9 cellular contexts compared by ENCODE assay signal in the genomic region with DNA sequence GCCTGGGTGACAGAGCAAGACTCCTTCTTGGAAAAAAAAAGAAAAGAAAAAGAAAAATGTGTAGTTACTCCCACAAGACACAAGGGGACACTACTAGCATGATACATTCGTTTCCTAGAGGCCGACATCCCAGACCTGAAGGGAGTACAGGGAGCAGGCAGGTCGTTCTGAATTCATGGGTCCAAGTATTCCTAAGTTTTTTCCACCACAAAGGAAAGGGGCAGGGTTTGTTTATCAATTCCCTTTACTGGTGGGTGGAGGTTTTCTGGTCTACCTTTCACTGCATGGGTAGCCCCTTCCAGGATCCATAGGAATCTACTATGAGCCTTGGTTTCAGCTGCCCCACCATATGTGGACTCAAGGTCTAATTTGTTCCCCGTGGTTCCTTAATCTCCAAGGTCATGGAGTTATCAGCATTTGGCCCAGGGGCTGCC. TPM values are rescaled to one million over a fixed set of nuclear protein-coding genes. Genes with fewer than 3 reads are reported as not detected.
A peak's percentile ranks its signal among the peaks of the same experiment; 100 is the strongest.
DNase-seq lines count a peak whose midpoint lies in the region; ATAC-seq and TF ChIP-seq lines count a peak whose summit lies in the region.
"Had no signal": no experiment of that assay in that cellular context is flagged by ENCODE, and none has a peak within 500 bp of the region (broad histone marks: within the 10 kb centered on the region; RNA-seq: fewer than 3 reads in every experiment).

No MANE protein-coding gene starts in this region.

- DNase-seq in activated naive CD4-positive, alpha-beta T cell treated with anti-CD3 and anti-CD28 coated beads, Interleukin-2, amount 50 U/mL, for 72 hours (ENCODE audit: low spot score in 2 of 2): no peak
- no peak for DNase-seq in activated naive CD4-positive, alpha-beta T cell treated with Interleukin-2 at 50 U/mL for 16 hours
- DNase-seq in MV-4-11 (lab: John Stamatoyannopoulos, UW) (peak; percentile 72), RKO (ENCODE audit: low spot score) (peak; percentile 90), dermis blood vessel endothelial cell (peak; percentile 90), lower lobe of right lung (no peak), transverse colon (peak; percentile 54), OCI-M2 (lab: John Stamatoyannopoulos, UW; ENCODE audit: unreplicated experiment) (no peak)

- in situ Hi-C loops in transverse colon (cut with MboI; ENCODE audit: low pct_ligation_motif_present in 1 of 4, low pct_unique_long_range_greater_than_20kb in 1 of 4, low sequenced_read_pairs in 3 of 4): loop anchor here in 3 of 4 donors (5.0 to 10.0 kb wide), 3 partner anchors 48 to 148 kb away; no protein-coding TSS in a partner anchor

- H3K9me3 Mint-ChIP-seq in activated naive CD4-positive, alpha-beta T cell treated with anti-CD3 and anti-CD28 coated beads, Interleukin-2, amount 50 U/mL, for 72 hours: no peaks in the 10 kb centered on the region

- H3K4me3 ChIP-seq in lower lobe of right lung: no peak overlapping the region
- H3K4me3 ChIP-seq in transverse colon: no peak overlapping the region

- TF ChIP-seq POLR2A in transverse colon (IDR thresholded peaks at IDR 0.05): no peak

- peak; percentile 73 to 80 for ATAC-seq in activated naive CD4-positive, alpha-beta T cell treated with anti-CD3 and anti-CD28 coated beads, Interleukin-2, amount 50 U/mL, for 72 hours
- peak; percentile 75 to 81 for ATAC-seq in lower lobe of right lung

- H3K36me3 ChIP-seq in lower lobe of right lung (no peaks in the 10 kb centered on the region), transverse colon (no peaks in the 10 kb centered on the region)

- no peak for TF ChIP-seq EP300 in transverse colon (IDR thresholded peaks at IDR 0.05; ENCODE audit: low read depth)

- intact Hi-C loops in lower lobe of right lung (cut with DNase I): no loop called here
- intact Hi-C loops in transverse colon (cut with DNase I; ENCODE audit: low total_unique reads): loop anchor here (5.0 kb wide), 1 partner anchor 146 kb away; no protein-coding TSS in a partner anchor

- H3K27ac Mint-ChIP-seq in activated naive CD4-positive, alpha-beta T cell treated with anti-CD3 and anti-CD28 coated beads, Interleukin-2, amount 50 U/mL, for 72 hours: no peak overlapping the region

- no peaks in the 10 kb centered on the region for H3K36me3 Mint-ChIP-seq in activated naive CD4-positive, alpha-beta T cell treated with anti-CD3 and anti-CD28 coated beads, Interleukin-2, amount 50 U/mL, for 72 hours

- no peaks in the 10 kb centered on the region for H3K27me3 ChIP-seq in lower lobe of right lung (ENCODE audit: low read depth)
- H3K27me3 ChIP-seq in transverse colon: no peaks in the 10 kb centered on the region

- H3K9me3 ChIP-seq in lower lobe of right lung (no peaks in the 10 kb centered on the region), transverse colon (no peaks in the 10 kb centered on the region)

- WGBS in transverse colon (ENCODE audit: low coverage in 1 of 2), 2 donors: 0 to 2% methylated on average over 1 to 4 of the region's 4 CpGs

- no peak overlapping the region for H3K27ac ChIP-seq in lower lobe of right lung
- peak overlapping the region; percentile 11 to 71 (median 50) for H3K27ac ChIP-seq in transverse colon

- TF ChIP-seq CTCF in lower lobe of right lung (IDR thresholded peaks at IDR 0.05) (peak; percentile 73), transverse colon (IDR thresholded peaks at IDR 0.05) (peak; percentile 78 to 95 (median 84))

- H3K4me1 ChIP-seq in lower lobe of right lung: peaks cover 13% of the 10 kb centered on the region
- peaks cover 0 to 21% (median 12%) of the 10 kb centered on the region in 4 donors for H3K4me1 ChIP-seq in transverse colon

RNA-seq across cellular contexts. Expression of gene TIGD3, which starts 11.8 kb away (rescaled TPM):
- 1 to 10 TPM in 1 of 2 donors, under 1 TPM in 1; 0.76 to 4.0 TPM for total RNA-seq in activated naive CD4-positive, alpha-beta T cell treated with anti-CD3 and anti-CD28 coated beads, Interleukin-2, amount 50 U/mL, for 72 hours
- total RNA-seq in dermis blood vessel endothelial cell: 0.17 and 0.23 TPM in 2 replicates
- 0.18 TPM for total RNA-seq in lower lobe of right lung
- 1 to 10 TPM in 1 of 4 donors, under 1 TPM in 2, not detected in 1; 0.48 to 3.0 (median 0.75) TPM for total RNA-seq in transverse colon
- total RNA-seq: subcutaneous adipose tissue had no signal

RNA-seq across cellular contexts. Expression of gene SLC25A45, which starts 16.1 kb away (rescaled TPM):
- total RNA-seq in activated naive CD4-positive, alpha-beta T cell treated with anti-CD3 and anti-CD28 coated beads, Interleukin-2, amount 50 U/mL, for 72 hours: 10 to 100 TPM in 1 of 2 donors, 1 to 10 TPM in 1; 9.7 to 18.5 TPM
- total RNA-seq in dermis blood vessel endothelial cell (1.0 and 3.3 TPM in 2 replicates), lower lobe of right lung (13.0 TPM), transverse colon (1 to 10 TPM; 2.2 to 5.6 (median 5.2) TPM)

RNA-seq across cellular contexts. Expression of gene FRMD8, which starts 20.1 kb away (rescaled TPM):
- total RNA-seq in activated naive CD4-positive, alpha-beta T cell treated with anti-CD3 and anti-CD28 coated beads, Interleukin-2, amount 50 U/mL, for 72 hours: 10 to 100 TPM; 39.7 to 53.4 TPM
- total RNA-seq in dermis blood vessel endothelial cell (152 and 238 TPM in 2 replicates), lower lobe of right lung (22.6 TPM), transverse colon (100 to 1,000 TPM in 3 of 4 donors, 10 to 100 TPM in 1; 64.3 to 164 (median 128) TPM)

RNA-seq across cellular contexts. Expression of gene DPF2, which starts 32.7 kb away (rescaled TPM):
- total RNA-seq in activated naive CD4-positive, alpha-beta T cell treated with anti-CD3 and anti-CD28 coated beads, Interleukin-2, amount 50 U/mL, for 72 hours: 10 to 100 TPM; 75.3 to 79.4 TPM
- 32.7 and 60.4 TPM in 2 replicates for total RNA-seq in dermis blood vessel endothelial cell
- total RNA-seq in lower lobe of right lung: 45.8 TPM
- total RNA-seq in transverse colon: 10 to 100 TPM; 29.1 to 50.9 (median 37.6) TPM

RNA-seq across cellular contexts. Expression of gene CDC42EP2, which starts 51.7 kb away (rescaled TPM):
- total RNA-seq in activated naive CD4-positive, alpha-beta T cell treated with anti-CD3 and anti-CD28 coated beads, Interleukin-2, amount 50 U/mL, for 72 hours: 1 to 10 TPM; 3.5 to 3.9 TPM
- 11.4 and 12.3 TPM in 2 replicates for total RNA-seq in dermis blood vessel endothelial cell
- total RNA-seq in lower lobe of right lung: 17.0 TPM
- 10 to 100 TPM in 3 of 4 donors, 1 to 10 TPM in 1; 9.1 to 22.7 (median 14.5) TPM for total RNA-seq in transverse colon

Comparison
In these comparisons a context has a peak if more than half of its experiments do, and no peak if none do; other contexts are left out.
1. DNase-seq: peak in MV-4-11 (single experiment), RKO (single experiment), dermis blood vessel endothelial cell (single experiment) and transverse colon (single experiment); none in activated naive CD4-positive, alpha-beta T cell treated with anti-CD3 and anti-CD28 coated beads, Interleukin-2, amount 50 U/mL, for 72 hours (0 of 2), activated naive CD4-positive, alpha-beta T cell treated with Interleukin-2 at 50 U/mL for 16 hours (single experiment), lower lobe of right lung (single experiment) and OCI-M2 (single experiment).